ENCODE assay signal across 9 cellular contexts in the genomic region with DNA sequence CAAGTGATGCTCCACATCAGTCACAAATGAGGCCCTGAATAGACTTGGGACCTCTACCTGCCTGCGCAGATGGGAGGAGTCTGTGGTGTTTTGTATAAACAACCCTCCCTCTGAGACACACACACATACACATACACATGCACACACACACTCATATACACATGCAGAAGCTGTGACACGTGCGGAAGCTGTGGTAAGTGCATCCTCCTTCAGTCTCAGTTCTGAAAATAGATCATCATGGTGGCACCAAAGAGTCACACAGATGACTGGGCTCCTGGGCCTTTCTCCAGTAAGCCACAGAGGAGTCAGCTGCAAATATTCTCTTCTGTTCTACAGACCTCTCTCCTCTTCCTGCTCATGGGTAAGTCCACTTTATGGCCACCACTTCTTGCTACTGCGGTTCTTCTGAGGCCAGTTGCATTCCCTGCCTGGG. TPM values are rescaled to one million over a fixed set of nuclear protein-coding genes. Genes with fewer than 3 reads are reported as not detected.
DNase-seq lines count a peak whose midpoint lies in the region; ATAC-seq and FAIRE-seq lines count a peak whose summit lies in the region.
"Had no signal": no experiment of that assay in that cellular context is flagged by ENCODE, and none has a peak within 500 bp of the region (broad histone marks: within the 10 kb centered on the region; RNA-seq: fewer than 3 reads in every experiment).

A gene with protein sequence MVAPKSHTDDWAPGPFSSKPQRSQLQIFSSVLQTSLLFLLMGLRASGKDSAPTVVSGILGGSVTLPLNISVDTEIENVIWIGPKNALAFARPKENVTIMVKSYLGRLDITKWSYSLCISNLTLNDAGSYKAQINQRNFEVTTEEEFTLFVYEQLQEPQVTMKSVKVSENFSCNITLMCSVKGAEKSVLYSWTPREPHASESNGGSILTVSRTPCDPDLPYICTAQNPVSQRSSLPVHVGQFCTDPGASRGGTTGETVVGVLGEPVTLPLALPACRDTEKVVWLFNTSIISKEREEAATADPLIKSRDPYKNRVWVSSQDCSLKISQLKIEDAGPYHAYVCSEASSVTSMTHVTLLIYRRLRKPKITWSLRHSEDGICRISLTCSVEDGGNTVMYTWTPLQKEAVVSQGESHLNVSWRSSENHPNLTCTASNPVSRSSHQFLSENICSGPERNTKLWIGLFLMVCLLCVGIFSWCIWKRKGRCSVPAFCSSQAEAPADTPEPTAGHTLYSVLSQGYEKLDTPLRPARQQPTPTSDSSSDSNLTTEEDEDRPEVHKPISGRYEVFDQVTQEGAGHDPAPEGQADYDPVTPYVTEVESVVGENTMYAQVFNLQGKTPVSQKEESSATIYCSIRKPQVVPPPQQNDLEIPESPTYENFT (plus strand): TSS at position 224 of the 433 bp plus-strand sequence. CDS start 14 bp downstream, at position 238.

- H3K4me3 Mint-ChIP-seq in CD4-positive, CD25-positive, alpha-beta regulatory T cell = peak within 1 kb of the TSS; percentile 95 to 98 (median 98)
- peak within 1 kb of the TSS; percentile 86 for H3K4me3 Mint-ChIP-seq in activated T-cell treated with anti-CD3 and anti-CD28 coated beads, Interleukin-2, amount 50 U/mL, for 4 hours

- H3K27me3 Mint-ChIP-seq in CD4-positive, CD25-positive, alpha-beta regulatory T cell = no peaks in the 10 kb centered on the region
- H3K27me3 Mint-ChIP-seq in activated T-cell treated with anti-CD3 and anti-CD28 coated beads, Interleukin-2, amount 50 U/mL, for 4 hours (ENCODE audit: low read depth) = no peaks in the 10 kb centered on the region

- peak within 1 kb of the TSS; percentile 86 for H3K27ac ChIP-seq in CD4-positive, CD25-positive, alpha-beta regulatory T cell (ENCODE audit: insufficient read depth, low read length, poor library complexity, severe bottlenecking)
- H3K27ac ChIP-seq: body of pancreas had no signal

- peak within 1 kb of the TSS; percentile 98 for H3K4me3 ChIP-seq in CD4-positive, CD25-positive, alpha-beta regulatory T cell (ENCODE audit: low read depth, low read length)
- H3K4me3 ChIP-seq: body of pancreas had no signal

- peak; percentile 74 to 95 (median 94) for DNase-seq in CD4-positive, CD25-positive, alpha-beta regulatory T cell
- DNase-seq in KBM-7 (peak; percentile 43), HTR-8/SVneo (ENCODE audit: insufficient read length, low spot score) (no peak), NCI-H2107 (lab: John Stamatoyannopoulos, UW) (no peak), foreskin melanocyte (no peak)
- DNase-seq in activated T-cell treated with anti-CD3 and anti-CD28 coated beads, Interleukin-2, amount 50 U/mL, for 4 hours = peak; percentile 67
- peak; percentile 55 to 61 for DNase-seq in stimulated activated CD4-positive, alpha-beta T cell treated with anti-CD3 and anti-CD28 coated beads, Interleukin-12 subunit alpha, Interleukin-12 subunit beta, amount 100 ng/mL, for 24 hours (ENCODE audit: low read depth in 2 of 2)

- H3K9me3 ChIP-seq in CD4-positive, CD25-positive, alpha-beta regulatory T cell (ENCODE audit: control insufficient read depth in 2 of 2, low read length in 2 of 2) = no peaks in the 10 kb centered on the region
- H3K9me3 ChIP-seq: body of pancreas had no signal

- H3K27me3 ChIP-seq in CD4-positive, CD25-positive, alpha-beta regulatory T cell (ENCODE audit: control insufficient read depth, insufficient read depth, low read length) = no peaks in the 10 kb centered on the region
- H3K27me3 ChIP-seq: body of pancreas had no signal

- no peak for FAIRE-seq in HTR-8/SVneo (lab: Jason Lieb, UNC)

- in situ Hi-C loops in KBM-7 (cut with MboI; ENCODE audit: low pct_unique_long_range_greater_than_20kb, low sequenced_read_pairs) = no loop called here

- ATAC-seq in CD4-positive, CD25-positive, alpha-beta regulatory T cell (ENCODE audit: low read depth in 2 of 2) = peak; percentile 89 to 92
- peak; percentile 74 for ATAC-seq in GM21390 (IDR thresholded peaks at IDR 0.05; ENCODE audit: unreplicated experiment)
- peak; percentile 86 to 88 for ATAC-seq in activated T-cell treated with anti-CD3 and anti-CD28 coated beads, Interleukin-2, amount 50 U/mL, for 4 hours
- ATAC-seq: body of pancreas had no signal

- peak within 1 kb of the TSS; percentile 96 to 99 (median 96) for H3K27ac Mint-ChIP-seq in CD4-positive, CD25-positive, alpha-beta regulatory T cell

- H3K9me3 Mint-ChIP-seq in CD4-positive, CD25-positive, alpha-beta regulatory T cell = peaks cover 0 to 2% (median 0%) of the 10 kb centered on the region in 7 donors
- no peaks in the 10 kb centered on the region for H3K9me3 Mint-ChIP-seq in activated T-cell treated with anti-CD3 and anti-CD28 coated beads, Interleukin-2, amount 50 U/mL, for 4 hours

- H3K4me1 Mint-ChIP-seq in CD4-positive, CD25-positive, alpha-beta regulatory T cell = peaks cover 19 to 57% (median 43%) of the 10 kb centered on the region in 4 donors
- H3K4me1 Mint-ChIP-seq in activated T-cell treated with anti-CD3 and anti-CD28 coated beads, Interleukin-2, amount 50 U/mL, for 4 hours (ENCODE audit: low read depth) = peaks cover 58% of the 10 kb centered on the region

- H3K36me3 ChIP-seq in CD4-positive, CD25-positive, alpha-beta regulatory T cell (ENCODE audit: control insufficient read depth, insufficient read depth, low read length) = peaks cover 7% of the 10 kb centered on the region

- peaks cover 24% of the 10 kb centered on the region for H3K36me3 Mint-ChIP-seq in CD4-positive, CD25-positive, alpha-beta regulatory T cell
- H3K36me3 Mint-ChIP-seq in activated T-cell treated with anti-CD3 and anti-CD28 coated beads, Interleukin-2, amount 50 U/mL, for 4 hours (ENCODE audit: insufficient read depth) = peaks cover 5% of the 10 kb centered on the region

- H3K4me1 ChIP-seq in CD4-positive, CD25-positive, alpha-beta regulatory T cell (ENCODE audit: control insufficient read depth, insufficient read depth, low read length, poor library complexity, severe bottlenecking) = peaks cover 56% of the 10 kb centered on the region
- H3K4me1 ChIP-seq: body of pancreas had no signal

RNA-seq across cellular contexts. Expression of the gene that starts here (rescaled TPM):
- 105 TPM for total RNA-seq in CD4-positive, CD25-positive, alpha-beta regulatory T cell
- 100 to 1,000 TPM; 124 to 147 (median 131) TPM for polyA plus RNA-seq in CD4-positive, CD25-positive, alpha-beta regulatory T cell
- total RNA-seq in activated T-cell treated with anti-CD3 and anti-CD28 coated beads, Interleukin-2, amount 50 U/mL, for 4 hours = 10 to 100 TPM in 2 of 3 donors, 1 to 10 TPM in 1; 8.9 to 21.4 (median 16.5) TPM

Comparison
In these comparisons a context has a peak if more than half of its experiments do, and no peak if none do; other contexts are left out.
1. DNase-seq: peak in CD4-positive, CD25-positive, alpha-beta regulatory T cell (3 of 3), KBM-7 (single experiment), activated T-cell treated with anti-CD3 and anti-CD28 coated beads, Interleukin-2, amount 50 U/mL, for 4 hours (single experiment) and stimulated activated CD4-positive, alpha-beta T cell treated with anti-CD3 and anti-CD28 coated beads, Interleukin-12 subunit alpha, Interleukin-12 subunit beta, amount 100 ng/mL, for 24 hours (2 of 2); none in HTR-8/SVneo (single experiment), NCI-H2107 (single experiment) and foreskin melanocyte (single experiment).
2. Peak in every context shown above with its lines, with median percentiles within 50 percentile points of each other: ATAC-seq.